ENCODE assay signal across 9 cellular contexts in genomic region chr10:17872191-17873091, GRCh38.
DNase-seq lines count a peak whose midpoint lies in the region; ATAC-seq and TF ChIP-seq lines count a peak whose summit lies in the region.
"Had no signal": no experiment of that assay in that cellular context is flagged by ENCODE, and none has a peak within 500 bp of the region (broad histone marks: within the 10 kb centered on the region; RNA-seq: fewer than 3 reads in every experiment).

No MANE protein-coding gene starts in this region.

- H3K9ac ChIP-seq in adipocyte (ENCODE audit: low read length) = no peak overlapping the region

- H3K27me3 ChIP-seq in CD4-positive, alpha-beta memory T cell (ENCODE audit: insufficient read depth, low read length) = no peaks in the 10 kb centered on the region
- H3K27me3 ChIP-seq in adipocyte (replicated peaks; ENCODE audit: control insufficient read depth, insufficient read depth, low read length) (no peaks in the 10 kb centered on the region), left lung (no peaks in the 10 kb centered on the region)

- peaks cover 0 to 4% (median 1%) of the 10 kb centered on the region in 4 donors for H3K4me1 Mint-ChIP-seq in CD4-positive, alpha-beta memory T cell

- TF ChIP-seq CTCF in left lung (IDR thresholded peaks at IDR 0.05) = no peak

- DNase-seq in CD4-positive, alpha-beta memory T cell = peak in 4 of 5 donors; percentile 11 to 28 (median 18)
- DNase-seq in HS-27A (ENCODE audit: low read depth) (peak; percentile 3), adipocyte (ENCODE audit: low read depth) (peak; percentile 29), left lung (no peak), dedifferentiated amniotic fluid mesenchymal stem cell (ENCODE audit: extremely low spot score) (no peak), NCI-H510A treated with DMSO at 0.1 percent for 48 hours (lab: John Stamatoyannopoulos, UW) (no peak), activated gamma-delta T cell (lab: John Stamatoyannopoulos, UW) (no peak)

- intact Hi-C loops in CD4-positive, alpha-beta memory T cell (cut with micrococcal nuclease) = loop anchor here (1.0 kb wide), 1 partner anchor 25 kb away; no protein-coding TSS in a partner anchor
- intact Hi-C loops in left lung (cut with DNase I) = no loop called here

- H3K36me3 ChIP-seq in CD4-positive, alpha-beta memory T cell (ENCODE audit: insufficient read depth, low read length) = no peaks in the 10 kb centered on the region
- no peaks in the 10 kb centered on the region for H3K36me3 ChIP-seq in adipocyte (ENCODE audit: control insufficient read depth, insufficient read depth, low read length, severe bottlenecking)
- H3K36me3 ChIP-seq in left lung = no peaks in the 10 kb centered on the region

- H3K4me3 Mint-ChIP-seq in CD4-positive, alpha-beta memory T cell = no peak overlapping the region
- H3K4me3 Mint-ChIP-seq: T-helper 17 cell had no signal

- H3K27ac Mint-ChIP-seq in CD4-positive, alpha-beta memory T cell = no peak overlapping the region
- H3K27ac Mint-ChIP-seq: T-helper 17 cell had no signal

- H3K27ac ChIP-seq in CD4-positive, alpha-beta memory T cell (ENCODE audit: low read depth, low read length) = no peak overlapping the region
- no peak overlapping the region for H3K27ac ChIP-seq in left lung

- H3K36me3 Mint-ChIP-seq in CD4-positive, alpha-beta memory T cell = no peaks in the 10 kb centered on the region

- no peaks in the 10 kb centered on the region for H3K9me3 ChIP-seq in CD4-positive, alpha-beta memory T cell (ENCODE audit: control insufficient read depth in 1 of 2, low read length in 2 of 2)
- H3K9me3 ChIP-seq in adipocyte (ENCODE audit: control insufficient read depth, low read length) = no peaks in the 10 kb centered on the region
- no peaks in the 10 kb centered on the region for H3K9me3 ChIP-seq in left lung

- POLR2A ChIA-PET in CD4-positive, alpha-beta memory T cell (lab: Charles Lee; ENCODE audit: partially characterized antibody) = no interaction called here

- ATAC-seq in left lung (peak; percentile 47), HG02884 (IDR thresholded peaks at IDR 0.05; ENCODE audit: unreplicated experiment) (no peak)
- ATAC-seq: T-helper 17 cell had no signal

- H3K9me3 Mint-ChIP-seq in CD4-positive, alpha-beta memory T cell = peaks cover 0 to 2% (median 0%) of the 10 kb centered on the region in 8 donors

- no peaks in the 10 kb centered on the region for H3K4me1 ChIP-seq in CD4-positive, alpha-beta memory T cell (ENCODE audit: insufficient read depth, low read length)
- H3K4me1 ChIP-seq in adipocyte (ENCODE audit: control insufficient read depth, insufficient read depth, low read length) = peaks cover 9% of the 10 kb centered on the region
- no peaks in the 10 kb centered on the region for H3K4me1 ChIP-seq in left lung

- CTCF ChIA-PET in CD4-positive, alpha-beta memory T cell (lab: Charles Lee; ENCODE audit: partially characterized antibody) = interaction anchor here (0.6 to 5.7 kb wide), 3 partner anchors 8 to 136 kb away, joined by 3 to 60 read pairs (median 3); no protein-coding TSS in a partner anchor

- no peaks in the 10 kb centered on the region for H3K27me3 Mint-ChIP-seq in CD4-positive, alpha-beta memory T cell

- no peak overlapping the region for H3K4me3 ChIP-seq in CD4-positive, alpha-beta memory T cell (ENCODE audit: low read length in 2 of 2)
- no peak overlapping the region for H3K4me3 ChIP-seq in adipocyte (ENCODE audit: low read length)
- H3K4me3 ChIP-seq in left lung = no peak overlapping the region

Comparison
In these comparisons a context has a peak if more than half of its experiments do, and no peak if none do; other contexts are left out.
1. DNase-seq: peak in CD4-positive, alpha-beta memory T cell (4 of 5), HS-27A (single experiment) and adipocyte (single experiment); none in left lung (0 of 2), dedifferentiated amniotic fluid mesenchymal stem cell (single experiment), NCI-H510A treated with DMSO at 0.1 percent for 48 hours (single experiment) and activated gamma-delta T cell (single experiment).